19 cellular contexts compared by ENCODE assay signal in genomic region chr7:108403597-108404217, GRCh38. TPM values are rescaled to one million over a fixed set of nuclear protein-coding genes. Genes with fewer than 3 reads are reported as not detected.
A peak's percentile ranks its signal among the peaks of the same experiment; 100 is the strongest.
DNase-seq lines count a peak whose midpoint lies in the region; ATAC-seq and TF ChIP-seq lines count a peak whose summit lies in the region.
"Had no signal": no experiment of that assay in that cellular context is flagged by ENCODE, and none has a peak within 500 bp of the region (broad histone marks: within the 10 kb centered on the region; RNA-seq: fewer than 3 reads in every experiment).

No MANE protein-coding gene starts in this region.

- POLR2A ChIA-PET in HEK293 (lab: Yijun Ruan, JAX), result no interaction called here

- 90% methylated on average over 9 of the region's 9 CpGs for WGBS in esophagus muscularis mucosa
- 89 to 93% (median 90%) methylated on average over 9 of the region's 9 CpGs for WGBS in stomach, 5 donors

- H3K27ac ChIP-seq in HEK293 (ENCODE audit: extremely low read depth, low read depth, low read length) (peak overlapping the region; percentile 3; the same call in 1 of the 2 replicates), esophagus muscularis mucosa (replicated peaks in 1 of 4) (no peak overlapping the region), stomach (no peak overlapping the region)
- H3K27ac ChIP-seq: ascending aorta, right lobe of liver had no signal

- TF ChIP-seq POLR2A in esophagus muscularis mucosa (IDR thresholded peaks at IDR 0.05; ENCODE audit: low read depth) (no peak), stomach (IDR thresholded peaks at IDR 0.05) (no peak)

- H3K9me3 ChIP-seq in HEK293 (ENCODE audit: control insufficient read depth, insufficient read depth, low read depth, low read length) (no peaks in the 10 kb centered on the region), esophagus muscularis mucosa (no peaks in the 10 kb centered on the region), stomach (no peaks in the 10 kb centered on the region)
- H3K9me3 ChIP-seq: ascending aorta, right lobe of liver, thyroid gland had no signal

- TF ChIP-seq EP300 in esophagus muscularis mucosa (IDR thresholded peaks at IDR 0.05), result no peak
- TF ChIP-seq EP300 in stomach (IDR thresholded peaks at IDR 0.05), result no peak

- intact Hi-C loops in esophagus muscularis mucosa (cut with DNase I) (no loop called here), stomach (cut with DNase I; ENCODE audit: low total_unique reads) (no loop called here)

- TF ChIP-seq CTCF in HEK293 (tag by site-specific recombination; IDR thresholded peaks at IDR 0.05) (no peak), esophagus muscularis mucosa (IDR thresholded peaks at IDR 0.05) (no peak), stomach (IDR thresholded peaks at IDR 0.05) (no peak)

- DNase-seq in DMS 273 (lab: John Stamatoyannopoulos, UW; ENCODE audit: unreplicated experiment) (peak; percentile 45), NCI-H446 treated with DMSO at 0.1 percent for 48 hours (lab: John Stamatoyannopoulos, UW) (peak; percentile 81), esophagus muscularis mucosa (ENCODE audit: extremely low spot score) (peak; percentile 72), stomach (no peak)
- DNase-seq: activated CD8-positive, alpha-beta T cell treated with anti-CD3 and anti-CD28 coated beads for 36 hours; CD4-positive, alpha-beta memory T cell; head of caudate nucleus; Karpas-422; NCI-H2227 treated with DMSO at 0.1 percent for 48 hours; NK-92 treated with Interleukin-12 subunit alpha and Interleukin-12 subunit beta, amount 100 ng/mL, for 24 hours; right lobe of liver; SIG-M5; stimulated activated naive CD8-positive, alpha-beta T cell treated with anti-CD3 and anti-CD28 coated beads, Interleukin-15, Interleukin-2, amounts not matched to agents 100 U/mL and 50 U/mL, for 24 hours had no signal

- no peaks in the 10 kb centered on the region for H3K36me3 ChIP-seq in HEK293 (ENCODE audit: control insufficient read depth in 2 of 2, insufficient read depth in 1 of 2, low read length in 2 of 2)
- H3K36me3 ChIP-seq in esophagus muscularis mucosa, result no peaks in the 10 kb centered on the region
- no peaks in the 10 kb centered on the region for H3K36me3 ChIP-seq in stomach
- H3K36me3 ChIP-seq: ascending aorta, right lobe of liver, thyroid gland had no signal

- H3K4me3 ChIP-seq in HEK293 (ENCODE audit: low read depth, low read length) (no peak overlapping the region), esophagus muscularis mucosa (no peak overlapping the region), stomach (no peak overlapping the region)
- H3K4me3 ChIP-seq: ascending aorta, right lobe of liver, thyroid gland had no signal

- H3K4me1 ChIP-seq in HEK293 (ENCODE audit: control insufficient read depth, insufficient read depth, low read length) (peaks cover 27% of the 10 kb centered on the region), esophagus muscularis mucosa (no peaks in the 10 kb centered on the region), stomach (no peaks in the 10 kb centered on the region)
- H3K4me1 ChIP-seq: ascending aorta had no signal

- CTCF ChIA-PET in HEK293 (lab: Yijun Ruan, JAX), result interaction anchor here (1.1 to 1.9 kb wide), 3 partner anchors 49 to 221 kb away, joined by 3 to 7 read pairs (median 5); no protein-coding TSS in a partner anchor

- no peak for ATAC-seq in HG03175 (IDR thresholded peaks at IDR 0.05; ENCODE audit: unreplicated experiment)
- ATAC-seq in GM21576 (IDR thresholded peaks at IDR 0.05; ENCODE audit: unreplicated experiment), result no peak
- ATAC-seq: activated CD4-positive, CD25-positive, alpha-beta regulatory T cell treated with anti-CD3 and anti-CD28 coated beads, Interleukin-2, amount 50 U/mL, for 24 hours; right lobe of liver had no signal

- no peaks in the 10 kb centered on the region for H3K27me3 ChIP-seq in esophagus muscularis mucosa
- no peaks in the 10 kb centered on the region for H3K27me3 ChIP-seq in stomach
- H3K27me3 ChIP-seq: ascending aorta, right lobe of liver, thyroid gland had no signal

TF ChIP-seq in HEK293, 187 proteins besides CTCF, POLR2A, EP300 and RAD21 (continues in another document):
- no peak for TF ChIP-seq ZNF148 (tag by site-specific recombination; IDR thresholded peaks at IDR 0.05; ENCODE audit: borderline replicate concordance)
- TF ChIP-seq ZNF558 (tag by site-specific recombination; IDR thresholded peaks at IDR 0.05), result peak; percentile 14; the same call in 1 of the 2 replicates
- TF ChIP-seq ZNF747 (tag by site-specific recombination; IDR thresholded peaks at IDR 0.05), result no peak
- TF ChIP-seq ZNF248 (tag by site-specific recombination; IDR thresholded peaks at IDR 0.05), result no peak
- TF ChIP-seq KLF8 (tag by site-specific recombination; IDR thresholded peaks at IDR 0.05), result peak; percentile 73
- TF ChIP-seq PRDM6 (tag by site-specific recombination; IDR thresholded peaks at IDR 0.05), result peak; percentile 95
- no peak for TF ChIP-seq ZNF544 (tag by site-specific recombination; IDR thresholded peaks at IDR 0.05)
- TF ChIP-seq ZBTB26 (tag by site-specific recombination; optimal IDR thresholded peaks at IDR 0.05), result no peak
- TF ChIP-seq GLIS1 (tag by site-specific recombination; IDR thresholded peaks at IDR 0.05), result peak; percentile 19; the same call in 1 of the 2 replicates
- no peak for TF ChIP-seq ZNF266 (tag by site-specific recombination; IDR thresholded peaks at IDR 0.05; ENCODE audit: low read depth)
- TF ChIP-seq ZFP69B (tag by site-specific recombination; IDR thresholded peaks at IDR 0.05), result peak; percentile 44; the same call in 1 of the 2 replicates
- TF ChIP-seq ZNF10 (tag by site-specific recombination; IDR thresholded peaks at IDR 0.05), result no peak
- TF ChIP-seq ZFP41 (tag by site-specific recombination; IDR thresholded peaks at IDR 0.05; ENCODE audit: borderline replicate concordance), result no peak
- TF ChIP-seq IKZF3 (tag by site-specific recombination; IDR thresholded peaks at IDR 0.05), result peak; percentile 78
- TF ChIP-seq ZNF660 (tag by site-specific recombination; IDR thresholded peaks at IDR 0.05), result no peak
- TF ChIP-seq ZBTB49 (tag by site-specific recombination; IDR thresholded peaks at IDR 0.05; ENCODE audit: low read depth), result no peak
- no peak for TF ChIP-seq HOXC10 (CRISPR knock-in tag; IDR thresholded peaks at IDR 0.05)

RNA-seq across cellular contexts. Expression of gene NRCAM, which starts 52.5 kb away (rescaled TPM):
- total RNA-seq in esophagus muscularis mucosa, result 1 to 10 TPM; 2.9 to 5.2 (median 3.3) TPM
- total RNA-seq in stomach, result 1 to 10 TPM; 1.7 to 9.4 (median 6.8) TPM
- 1 to 10 TPM; 1.2 to 2.3 (median 1.6) TPM for polyA plus RNA-seq in stomach
